Comparison of ENCODE assay signal across 33 cellular contexts in the genomic region with DNA sequence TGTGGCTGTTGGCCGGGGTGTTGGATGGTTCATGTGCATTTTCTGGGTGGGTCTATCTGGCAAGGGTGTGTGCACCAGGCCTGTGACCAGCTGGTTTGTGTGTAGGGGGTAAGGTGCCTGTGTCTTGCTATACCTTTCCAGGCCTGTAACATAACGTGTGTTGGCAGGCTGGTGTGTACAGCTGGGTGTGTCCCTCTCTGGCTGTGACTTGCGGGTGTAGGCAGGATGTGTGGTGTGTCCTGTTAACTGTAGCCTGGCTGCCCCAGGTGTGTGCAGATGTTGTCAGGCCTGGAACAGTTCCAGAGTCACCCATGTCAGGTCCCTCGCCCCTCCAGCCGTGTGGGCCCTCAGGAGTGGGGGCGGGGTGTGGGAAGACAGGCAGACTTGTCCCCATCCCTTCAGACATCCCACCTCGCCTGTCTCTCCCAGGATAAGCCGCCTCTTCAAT. TPM values are rescaled to one million over a fixed set of nuclear protein-coding genes. Genes with fewer than 3 reads are reported as not detected.
A peak's percentile ranks its signal among the peaks of the same experiment; 100 is the strongest.
DNase-seq lines count a peak whose midpoint lies in the region; ATAC-seq and TF ChIP-seq lines count a peak whose summit lies in the region.
"Had no signal": no experiment of that assay in that cellular context is flagged by ENCODE, and none has a peak within 500 bp of the region (broad histone marks: within the 10 kb centered on the region; RNA-seq: fewer than 3 reads in every experiment).

No MANE protein-coding gene starts in this region.

- H3K27me3 ChIP-seq in CD4-positive, CD25-positive, alpha-beta regulatory T cell (ENCODE audit: control insufficient read depth, insufficient read depth, low read length) = no peaks in the 10 kb centered on the region
- H3K27me3 ChIP-seq in endodermal cell (ENCODE audit: control insufficient read depth, insufficient read depth, low read length, poor library complexity, severe bottlenecking) = no peaks in the 10 kb centered on the region
- no peaks in the 10 kb centered on the region for H3K27me3 ChIP-seq in CD8-positive, alpha-beta T cell (ENCODE audit: insufficient read depth, low read length)
- H3K27me3 ChIP-seq: ascending aorta, neutrophil had no signal

- intact Hi-C loops in mucosa of descending colon (cut with DNase I, micrococcal nuclease) = no loop called here
- intact Hi-C loops in CD8-positive, alpha-beta T cell (cut with DNase I, micrococcal nuclease) = no loop called here

- no peaks in the 10 kb centered on the region for H3K27me3 Mint-ChIP-seq in CD4-positive, CD25-positive, alpha-beta regulatory T cell
- peaks cover 0 to 3% of the 10 kb centered on the region in 2 donors for H3K27me3 Mint-ChIP-seq in T-cell
- H3K27me3 Mint-ChIP-seq in endodermal cell (ENCODE audit: insufficient read depth) = no peaks in the 10 kb centered on the region
- H3K27me3 Mint-ChIP-seq in CD8-positive, alpha-beta T cell (ENCODE audit: low read depth) = no peaks in the 10 kb centered on the region
- H3K27me3 Mint-ChIP-seq: activated CD4-positive, alpha-beta T cell treated with anti-CD3 and anti-CD28 coated beads for 36 hours; CD8-positive, alpha-beta memory T cell; progenitor cell of endocrine pancreas had no signal

- H3K9me3 Mint-ChIP-seq in CD4-positive, CD25-positive, alpha-beta regulatory T cell = peaks cover 0 to 2% (median 0%) of the 10 kb centered on the region in 7 donors
- no peaks in the 10 kb centered on the region for H3K9me3 Mint-ChIP-seq in T-cell
- no peaks in the 10 kb centered on the region for H3K9me3 Mint-ChIP-seq in endodermal cell
- no peaks in the 10 kb centered on the region for H3K9me3 Mint-ChIP-seq in CD8-positive, alpha-beta T cell
- H3K9me3 Mint-ChIP-seq: CD8-positive, alpha-beta memory T cell had no signal

- H3K4me1 Mint-ChIP-seq in CD4-positive, CD25-positive, alpha-beta regulatory T cell = peaks cover 0 to 11% (median 6%) of the 10 kb centered on the region in 4 donors
- H3K4me1 Mint-ChIP-seq in T-cell = peaks cover 0 to 17% (median 7%) of the 10 kb centered on the region in 3 donors
- H3K4me1 Mint-ChIP-seq in endodermal cell = peaks cover 2% of the 10 kb centered on the region
- no peaks in the 10 kb centered on the region for H3K4me1 Mint-ChIP-seq in CD8-positive, alpha-beta T cell (ENCODE audit: low read depth)

- CTCF ChIA-PET in T-cell (lab: Charles Lee) = no interaction called here
- CTCF ChIA-PET in CD8-positive, alpha-beta T cell (lab: Charles Lee) = interaction anchor here (0.8 kb wide), 1 partner anchor 28 kb away, joined by 3 read pairs; no protein-coding TSS in a partner anchor

- POLR2A ChIA-PET in T-cell (lab: Charles Lee) = no interaction called here
- POLR2A ChIA-PET in CD8-positive, alpha-beta T cell (lab: Charles Lee) = no interaction called here

- H3K9ac ChIP-seq in endodermal cell (ENCODE audit: extremely low read depth, low read length, poor library complexity, severe bottlenecking) = no peak overlapping the region

- H3K9me3 ChIP-seq in CD4-positive, CD25-positive, alpha-beta regulatory T cell (ENCODE audit: control insufficient read depth in 2 of 2, low read length in 2 of 2) = no peaks in the 10 kb centered on the region
- H3K9me3 ChIP-seq in endodermal cell (ENCODE audit: control insufficient read depth, low read length) = no peaks in the 10 kb centered on the region
- H3K9me3 ChIP-seq in mucosa of descending colon = no peaks in the 10 kb centered on the region
- no peaks in the 10 kb centered on the region for H3K9me3 ChIP-seq in CD8-positive, alpha-beta T cell (ENCODE audit: low read length)
- H3K9me3 ChIP-seq: ascending aorta, left ventricle myocardium inferior, neutrophil had no signal

- H3K4me3 ChIP-seq in CD4-positive, CD25-positive, alpha-beta regulatory T cell (ENCODE audit: low read depth, low read length) = no peak overlapping the region
- no peak overlapping the region for H3K4me3 ChIP-seq in endodermal cell (ENCODE audit: low read length)
- no peak overlapping the region for H3K4me3 ChIP-seq in mucosa of descending colon
- H3K4me3 ChIP-seq in CD8-positive, alpha-beta T cell (ENCODE audit: low read depth, low read length) = no peak overlapping the region
- H3K4me3 ChIP-seq: ascending aorta, left ventricle myocardium inferior had no signal

- WGBS in endodermal cell (ENCODE audit: insufficient coverage in 1 of 2, insufficient read length in 1 of 2), 2 experiments = 95 to 98% methylated on average over 5 to 8 of the region's 8 CpGs

- TF ChIP-seq CTCF in endodermal cell (conservative IDR thresholded peaks at IDR 0.05) (no peak), mucosa of descending colon (IDR thresholded peaks at IDR 0.05) (no peak)
- TF ChIP-seq CTCF in CD8-positive, alpha-beta T cell (IDR thresholded peaks at IDR 0.05) = no peak

- H3K4me3 Mint-ChIP-seq in CD4-positive, CD25-positive, alpha-beta regulatory T cell = no peak overlapping the region
- H3K4me3 Mint-ChIP-seq in T-cell (no peak overlapping the region), endodermal cell (no peak overlapping the region)
- no peak overlapping the region for H3K4me3 Mint-ChIP-seq in CD8-positive, alpha-beta T cell
- H3K4me3 Mint-ChIP-seq: activated CD4-positive, alpha-beta T cell treated with anti-CD3 and anti-CD28 coated beads for 36 hours had no signal

- H3K4me1 ChIP-seq in CD4-positive, CD25-positive, alpha-beta regulatory T cell (ENCODE audit: control insufficient read depth, insufficient read depth, low read length, poor library complexity, severe bottlenecking) = peaks cover 9% of the 10 kb centered on the region
- H3K4me1 ChIP-seq in endodermal cell (ENCODE audit: control insufficient read depth, insufficient read depth, low read length) (peaks cover 4% of the 10 kb centered on the region), mucosa of descending colon (ENCODE audit: low read depth) (peaks cover 29% of the 10 kb centered on the region)
- H3K4me1 ChIP-seq in CD8-positive, alpha-beta T cell (ENCODE audit: insufficient read depth, low read length) = no peaks in the 10 kb centered on the region

- peak overlapping the region in 2 of 3 donors; percentile 73 to 88 for H3K27ac Mint-ChIP-seq in CD4-positive, CD25-positive, alpha-beta regulatory T cell
- peak overlapping the region; percentile 50 to 62 for H3K27ac Mint-ChIP-seq in T-cell
- peak overlapping the region; percentile 6 for H3K27ac Mint-ChIP-seq in endodermal cell
- H3K27ac Mint-ChIP-seq in CD8-positive, alpha-beta T cell = no peak overlapping the region
- H3K27ac Mint-ChIP-seq: activated CD4-positive, alpha-beta T cell treated with anti-CD3 and anti-CD28 coated beads for 36 hours had no signal

- peaks cover 3% of the 10 kb centered on the region for H3K36me3 Mint-ChIP-seq in CD4-positive, CD25-positive, alpha-beta regulatory T cell
- H3K36me3 Mint-ChIP-seq in T-cell = no peaks in the 10 kb centered on the region
- peaks cover 71% of the 10 kb centered on the region for H3K36me3 Mint-ChIP-seq in endodermal cell (ENCODE audit: low read depth)
- H3K36me3 Mint-ChIP-seq in CD8-positive, alpha-beta T cell = no peaks in the 10 kb centered on the region
- H3K36me3 Mint-ChIP-seq: CD8-positive, alpha-beta memory T cell had no signal

- no peak overlapping the region for H3K27ac ChIP-seq in CD4-positive, CD25-positive, alpha-beta regulatory T cell (ENCODE audit: insufficient read depth, low read length, poor library complexity, severe bottlenecking)
- no peak overlapping the region for H3K27ac ChIP-seq in endodermal cell (ENCODE audit: low read depth, low read length)
- H3K27ac ChIP-seq in CD8-positive, alpha-beta T cell (ENCODE audit: low read depth, low read length) = no peak overlapping the region
- H3K27ac ChIP-seq: ascending aorta, left ventricle myocardium inferior, neutrophil had no signal

- peak in 1 of 2 donors; percentile 49 for ATAC-seq in CD4-positive, CD25-positive, alpha-beta regulatory T cell (ENCODE audit: low read depth in 2 of 2)
- ATAC-seq in T-cell (replicated peaks in 1 of 4) (peak in 3 of 4 experiments; percentile 16 to 72 (median 55)), mucosa of descending colon (peak; percentile 72), HG02588 (IDR thresholded peaks at IDR 0.05; ENCODE audit: unreplicated experiment) (no peak)
- no peak for ATAC-seq in CD8-positive, alpha-beta T cell
- ATAC-seq: activated CD4-positive, alpha-beta T cell treated with anti-CD3 and anti-CD28 coated beads for 36 hours; HepG2; PC-3; sciatic nerve; SK-N-SH treated with all-trans-retinoic acid at 6 μM for 48 hours had no signal

- DNase-seq in CD4-positive, CD25-positive, alpha-beta regulatory T cell = peak in 1 of 3 donors; percentile 52
- DNase-seq in T-cell = no peak
- DNase-seq in endodermal cell = no peak
- DNase-seq in mucosa of descending colon = peak in 2 of 3 donors; percentile 66 to 67
- DNase-seq in NCI-H524 treated with DMSO at 0.1 percent for 48 hours (lab: John Stamatoyannopoulos, UW) = no peak
- DNase-seq in CD8-positive, alpha-beta T cell = no peak
- DNase-seq in NCI-H1436 (lab: John Stamatoyannopoulos, UW) = no peak
- DNase-seq: activated CD4-positive, alpha-beta T cell treated with anti-CD3 and anti-CD28 coated beads for 36 hours; activated CD8-positive, alpha-beta memory T cell treated with anti-CD3 and anti-CD28 coated beads for 24 hours; activated gamma-delta T cell; activated T-cell treated with anti-CD3 and anti-CD28 coated beads for 4 hours; AML-193; CD8-positive, alpha-beta memory T cell; central memory CD4-positive, alpha-beta T cell; dermis blood vessel endothelial cell; left ventricle myocardium inferior; mesendoderm; MM.1S; NCI-H2081; NCI-H526 treated with DMSO at 0.1 percent for 48 hours; NK-92 treated with Interleukin-12 subunit alpha and Interleukin-12 subunit beta, amount 100 ng/mL, for 24 hours; PC-3; Right ventricle myocardium superior; stimulated activated CD4-positive, alpha-beta T cell treated with anti-CD3 and anti-CD28 coated beads, Interleukin-12 subunit alpha, Interleukin-12 subunit beta, amount 100 ng/mL, for 4 hours; stimulated activated CD4-positive, alpha-beta T cell treated with anti-CD3 and anti-CD28 coated beads, Interleukin-2, amount 100 ng/mL, for 48 hours; trophoblast cell had no signal

- no peaks in the 10 kb centered on the region for H3K36me3 ChIP-seq in CD4-positive, CD25-positive, alpha-beta regulatory T cell (ENCODE audit: control insufficient read depth, insufficient read depth, low read length)
- H3K36me3 ChIP-seq in endodermal cell (ENCODE audit: control insufficient read depth, insufficient read depth, low read length) = peaks cover 87% of the 10 kb centered on the region
- H3K36me3 ChIP-seq in mucosa of descending colon (ENCODE audit: low read depth) = no peaks in the 10 kb centered on the region
- no peaks in the 10 kb centered on the region for H3K36me3 ChIP-seq in CD8-positive, alpha-beta T cell (ENCODE audit: insufficient read depth, low read length)
- H3K36me3 ChIP-seq: neutrophil had no signal

RNA-seq across cellular contexts. Expression of a gene that starts 9.8 kb away (rescaled TPM):
- total RNA-seq in CD4-positive, CD25-positive, alpha-beta regulatory T cell = 1.3 TPM
- polyA plus RNA-seq in CD4-positive, CD25-positive, alpha-beta regulatory T cell = under 1 TPM in 3 of 4 donors, not detected in 1; 0.28 to 0.88 (median 0.55) TPM
- total RNA-seq in T-cell (10 to 100 TPM in 1 of 5 donors, 1 to 10 TPM in 4; 3.2 to 11.1 (median 5.2) TPM), endodermal cell (10 to 100 TPM; 36.6 to 61.8 TPM), mucosa of descending colon (10 to 100 TPM in 2 of 3 donors, 1 to 10 TPM in 1; 8.0 to 42.3 (median 10.1) TPM)
- 51.5 TPM for polyA plus RNA-seq in endodermal cell (2013, experiment 1 of 2)
- polyA plus RNA-seq in endodermal cell (2013, experiment 2 of 2) = 46.5 TPM
- under 1 TPM; 0.14 to 0.27 TPM for total RNA-seq in CD8-positive, alpha-beta T cell

Comparison
In these comparisons a context has a peak if more than half of its experiments do, and no peak if none do; other contexts are left out.
1. ATAC-seq: peak in T-cell (3 of 4) and mucosa of descending colon (single experiment); none in HG02588 (single experiment) and CD8-positive, alpha-beta T cell (single experiment).
2. DNase-seq: peak in mucosa of descending colon (2 of 3); none in T-cell (0 of 34), endodermal cell (single experiment), NCI-H524 treated with DMSO at 0.1 percent for 48 hours (single experiment), CD8-positive, alpha-beta T cell (0 of 7) and NCI-H1436 (single experiment).